Comparison of ENCODE assay signal across 8 cellular contexts in genomic region chr11:82864268-82864667, GRCh38. TPM values are rescaled to one million over a fixed set of nuclear protein-coding genes. Genes with fewer than 3 reads are reported as not detected.
A peak's percentile ranks its signal among the peaks of the same experiment; 100 is the strongest.
DNase-seq lines count a peak whose midpoint lies in the region; ATAC-seq and TF ChIP-seq lines count a peak whose summit lies in the region.

No MANE protein-coding gene starts in this region.

- ATAC-seq in Right ventricle myocardium superior (ENCODE audit: poor library complexity) (peak; percentile 57), psoas muscle (peak; percentile 62 to 93 (median 80)), GM18907 (IDR thresholded peaks at IDR 0.05; ENCODE audit: unreplicated experiment) (no peak)

- peak; percentile 44 for TF ChIP-seq CTCF in psoas muscle (IDR thresholded peaks at IDR 0.05)

- no peaks in the 10 kb centered on the region for H3K36me3 ChIP-seq in H7 (replicated peaks; ENCODE audit: control insufficient read depth, insufficient read depth, low read length)
- H3K36me3 ChIP-seq in psoas muscle (ENCODE audit: insufficient read depth in 1 of 2, low read depth in 1 of 2), result no peaks in the 10 kb centered on the region

- DNase-seq in COR-L47 (lab: John Stamatoyannopoulos, UW) (peak; percentile 77), H7 (peak; percentile 51), NCI-H524 (lab: John Stamatoyannopoulos, UW) (peak; percentile 22 to 63), Right ventricle myocardium superior (peak; percentile 58), psoas muscle (peak; percentile 44 to 78), NCI-H2029 treated with DMSO at 0.1 percent for 48 hours (lab: John Stamatoyannopoulos, UW) (no peak)
- peak; percentile 22 for DNase-seq in activated CD4-positive, alpha-beta T cell treated with anti-CD3 and anti-CD28 coated beads, Interleukin-2, amount 50 U/mL, for 1 hour

- H3K4me3 ChIP-seq in H7 (ENCODE audit: insufficient read depth, low read depth, low read length) (no peak overlapping the region), psoas muscle (no peak overlapping the region)

- intact Hi-C loops in Right ventricle myocardium superior (cut with DNase I) (loop anchor here (10.0 kb wide), 1 partner anchor 149 kb away; no protein-coding TSS in a partner anchor), psoas muscle (cut with DNase I) (loop anchor here in 1 of 2 donors (2.0 kb wide), 1 partner anchor 145 kb away; no protein-coding TSS in a partner anchor)

- no peak overlapping the region for H3K27ac ChIP-seq in psoas muscle

- no peaks in the 10 kb centered on the region for H3K27me3 ChIP-seq in H7 (ENCODE audit: control insufficient read depth, insufficient read depth, low read length)
- H3K27me3 ChIP-seq in psoas muscle (ENCODE audit: insufficient read depth in 3 of 3, low read length in 2 of 3), result no peaks in the 10 kb centered on the region

- no peaks in the 10 kb centered on the region for H3K9me3 ChIP-seq in psoas muscle

- WGBS in psoas muscle, 3 donors, result 13 to 19% (median 14%) methylated on average over 5 of the region's 5 CpGs

- peaks cover 9% of the 10 kb centered on the region for H3K4me1 ChIP-seq in psoas muscle

RNA-seq across cellular contexts. Expression of gene PRCP, which starts 36.0 kb away (rescaled TPM):
- 46.4 and 49.9 TPM in 2 replicates for total RNA-seq in H7 (2014; rRNA removed; shearing (Covaris generic))
- total RNA-seq in Right ventricle myocardium superior (37.2 TPM), psoas muscle (10 to 100 TPM; 11.5 to 23.5 (median 15.2) TPM)
- 10 to 100 TPM; 11.8 to 12.8 (median 12.1) TPM for polyA plus RNA-seq in psoas muscle

RNA-seq across cellular contexts. Expression of gene DDIAS, which starts 37.3 kb away (rescaled TPM):
- total RNA-seq in H7 (2014; rRNA removed; shearing (Covaris generic)), result 29.4 and 37.3 TPM in 2 replicates
- 0.89 TPM for total RNA-seq in Right ventricle myocardium superior
- 1 to 10 TPM in 2 of 4 donors, under 1 TPM in 2; 0.21 to 2.1 (median 1.1) TPM for total RNA-seq in psoas muscle
- 1 to 10 TPM in 2 of 3 donors, under 1 TPM in 1; 0.94 to 6.6 (median 3.1) TPM for polyA plus RNA-seq in psoas muscle
